13 cellular contexts compared by ENCODE assay signal in the genomic region with DNA sequence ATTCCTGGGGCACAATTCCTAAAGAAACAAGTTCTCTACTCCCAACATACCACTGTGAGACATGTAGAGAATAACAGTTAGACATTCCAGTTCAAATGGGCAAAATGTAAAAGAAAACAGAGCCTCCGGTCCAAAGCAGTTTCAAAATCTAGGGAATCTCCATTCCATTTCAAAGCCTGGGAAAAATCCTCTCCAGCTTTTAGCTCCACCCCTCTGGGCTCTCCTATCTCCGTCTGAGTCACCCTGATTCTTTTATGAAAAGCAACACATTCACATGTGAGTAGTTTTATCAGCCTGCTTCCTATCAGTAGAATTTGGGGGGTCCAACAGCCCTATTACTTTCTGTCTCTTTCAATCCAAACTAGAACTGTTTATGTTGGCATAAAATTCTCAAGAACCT. TPM values are rescaled to one million over a fixed set of nuclear protein-coding genes. Genes with fewer than 3 reads are reported as not detected.
A peak's percentile ranks its signal among the peaks of the same experiment; 100 is the strongest.
DNase-seq lines count a peak whose midpoint lies in the region; ATAC-seq, FAIRE-seq and TF ChIP-seq lines count a peak whose summit lies in the region.
"Had no signal": no experiment of that assay in that cellular context is flagged by ENCODE, and none has a peak within 500 bp of the region (broad histone marks: within the 10 kb centered on the region; RNA-seq: fewer than 3 reads in every experiment).

No MANE protein-coding gene starts in this region.

- intact Hi-C loops in right cardiac atrium (cut with DNase I) = no loop called here
- intact Hi-C loops in cardiac septum (cut with DNase I) = loop anchor here (5.0 kb wide), 2 partner anchors 78 to 193 kb away; a partner anchor contains a TSS
- intact Hi-C loops in K562 (cut with micrococcal nuclease) = loop anchor here (10.0 kb wide), 1 partner anchor 185 kb away; no protein-coding TSS in a partner anchor
- intact Hi-C loops in vagina (cut with DNase I) = no loop called here

- no peak for TF ChIP-seq CTCF in K562 (IDR thresholded peaks at IDR 0.05 in 2 of 3, conservative IDR thresholded peaks at IDR 0.05 in 1 of 3; ENCODE audit: insufficient read depth in 2 of 3, low read depth in 1 of 3, low read length in 3 of 3)
- no peak for TF ChIP-seq CTCF in vagina (IDR thresholded peaks at IDR 0.05)

- ATAC-seq in right cardiac atrium = no peak
- ATAC-seq in K562 = no peak
- ATAC-seq in HG03095 (IDR thresholded peaks at IDR 0.05; ENCODE audit: unreplicated experiment) = no peak

- 25% methylated on average over 2 of the region's 2 CpGs for WGBS in right cardiac atrium
- WGBS in K562 (ENCODE audit: insufficient coverage, low coverage, missing lambda C conversion rate) = 11% methylated on average over 2 of the region's 2 CpGs

- no peak for TF ChIP-seq EP300 in K562 (IDR thresholded peaks at IDR 0.05; ENCODE audit: low read length)

- FAIRE-seq in K562 (lab: Jason Lieb, UNC) = peak; percentile 23

- peak overlapping the region; percentile 18 for H3K4me3 ChIP-seq in right cardiac atrium (ENCODE audit: low read length)
- H3K4me3 ChIP-seq in K562 = no peak overlapping the region
- H3K4me3 ChIP-seq in vagina = no peak overlapping the region
- H3K4me3 ChIP-seq: spleen, tibial nerve had no signal

- H3K27me3 ChIP-seq in right cardiac atrium (ENCODE audit: control insufficient read depth, insufficient read depth) (no peaks in the 10 kb centered on the region), K562 (ENCODE audit: control insufficient read depth in 2 of 2, insufficient read depth in 2 of 2, low read length in 2 of 2) (no peaks in the 10 kb centered on the region), vagina (no peaks in the 10 kb centered on the region)
- H3K27me3 ChIP-seq: spleen, tibial nerve had no signal

- H3K4me2 ChIP-seq in K562 (ENCODE audit: insufficient read depth, low read length) = peak overlapping the region; percentile 55

- CTCF ChIA-PET in K562 (lab: Yijun Ruan, JAX; ENCODE audit: low intra/inter-chr PET ratio) = no interaction called here

- no peak overlapping the region for H2AFZ ChIP-seq in K562 (ENCODE audit: low read depth, low read length)

- H3K36me3 ChIP-seq in K562 (ENCODE audit: control insufficient read depth, insufficient read depth, low read length) = peaks cover 31% of the 10 kb centered on the region
- no peaks in the 10 kb centered on the region for H3K36me3 ChIP-seq in vagina

- no peak for TF ChIP-seq POLR2A in K562 (conservative IDR thresholded peaks at IDR 0.05)
- TF ChIP-seq POLR2A in vagina (IDR thresholded peaks at IDR 0.05) = no peak

- H3K9me3 ChIP-seq in right cardiac atrium (ENCODE audit: control insufficient read depth, low read length) (no peaks in the 10 kb centered on the region), K562 (replicated peaks; ENCODE audit: control insufficient read depth, insufficient read depth, low read depth, low read length) (0 out of 2 replicates have a peak, but pooled peaks cover 3% of the 10 kb centered on the region), vagina (no peaks in the 10 kb centered on the region)

- TF ChIP-seq RAD21 in K562 (CRISPR knock-in tag; conservative IDR thresholded peaks at IDR 0.05 in 1 of 2, IDR thresholded peaks at IDR 0.05 in 1 of 2) = no peak

- DNase-seq in right cardiac atrium = no peak
- DNase-seq in cardiac septum (ENCODE audit: low spot score) = no peak
- peak in 3 of 4 experiments; percentile 18 to 25 (median 21) for DNase-seq in K562 (ENCODE audit: extremely low read depth in 1 of 4, low spot score in 3 of 4)
- peak; percentile 44 for DNase-seq in kidney tubule cell (ENCODE audit: low spot score)
- no peak for DNase-seq in vagina (ENCODE audit: extremely low spot score in 2 of 2)
- DNase-seq in UCSD-AML1 (lab: John Stamatoyannopoulos, UW; ENCODE audit: unreplicated experiment) = no peak
- DNase-seq in NCI-H510A (lab: John Stamatoyannopoulos, UW) = no peak
- DNase-seq: amniotic stem cell; KG1; NK-92 treated with Interleukin-12 subunit alpha and Interleukin-12 subunit beta, amount 100 ng/mL, for 24 hours; spleen had no signal

- H3K4me1 ChIP-seq in right cardiac atrium (ENCODE audit: control insufficient read depth, insufficient read depth, low read length) (peaks cover 10% of the 10 kb centered on the region), K562 (replicated peaks in 1 of 2; ENCODE audit: control insufficient read depth in 2 of 2, insufficient read depth in 2 of 2, low read length in 2 of 2) (peaks cover 7 to 62% of the 10 kb centered on the region in 2 experiments), vagina (peaks cover 80% of the 10 kb centered on the region)

- H3K9ac ChIP-seq in K562 (ENCODE audit: insufficient read depth in 1 of 2, low read depth in 2 of 2, low read length in 2 of 2) = no peak overlapping the region

- peaks cover 9% of the 10 kb centered on the region for H3K9me1 ChIP-seq in K562 (ENCODE audit: control insufficient read depth, insufficient read depth, low read length)

- POLR2A ChIA-PET in K562 (lab: Yijun Ruan, JAX) = interaction anchor here (0.7 to 1.3 kb wide), 3 partner anchors 13 to 141 kb away, joined by 3 read pairs; no protein-coding TSS in a partner anchor

- peaks cover 88% of the 10 kb centered on the region for H3K79me2 ChIP-seq in K562 (ENCODE audit: control insufficient read depth, insufficient read depth, low read length)

- BruUV-seq in K562 (replicated peaks; lab: Mats Ljungman, UMichigan) = no TSS peak

- in situ Hi-C loops in K562 (cut with MboI) = no loop called here

- H4K20me1 ChIP-seq in K562 (replicated peaks; ENCODE audit: control insufficient read depth, insufficient read depth, low read length) = peaks cover 56% of the 10 kb centered on the region

- H3K27ac ChIP-seq in right cardiac atrium (ENCODE audit: low read length) (no peak overlapping the region), K562 (ENCODE audit: extremely low read depth, low read depth, low read length) (peak overlapping the region; percentile 22; the same call in 1 of the 3 replicates), vagina (peak overlapping the region; percentile 37)
- H3K27ac ChIP-seq: spleen, tibial nerve had no signal

TF ChIP-seq in K562, 482 proteins besides CTCF, POLR2A, EP300 and RAD21 (continues in another document):
- no peak for TF ChIP-seq MEIS2 (IDR thresholded peaks at IDR 0.05; ENCODE audit: partially characterized antibody)
- TF ChIP-seq, protein P1, sequence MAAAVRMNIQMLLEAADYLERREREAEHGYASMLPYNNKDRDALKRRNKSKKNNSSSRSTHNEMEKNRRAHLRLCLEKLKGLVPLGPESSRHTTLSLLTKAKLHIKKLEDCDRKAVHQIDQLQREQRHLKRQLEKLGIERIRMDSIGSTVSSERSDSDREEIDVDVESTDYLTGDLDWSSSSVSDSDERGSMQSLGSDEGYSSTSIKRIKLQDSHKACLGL (CRISPR knock-in tag; IDR thresholded peaks at IDR 0.05; ENCODE audit: borderline replicate concordance, poor library complexity, severe bottlenecking) = no peak
- TF ChIP-seq SMARCA4 (IDR thresholded peaks at IDR 0.05) = 0 out of 2 replicates have a peak, but pooled peaks have one; percentile 34
- TF ChIP-seq MYNN (IDR thresholded peaks at IDR 0.05) = no peak
- no peak for TF ChIP-seq MYNN (CRISPR knock-in tag; IDR thresholded peaks at IDR 0.05)
- peak; percentile 96 for TF ChIP-seq ZNF584 (CRISPR knock-in tag; IDR thresholded peaks at IDR 0.05; ENCODE audit: low read depth)
- TF ChIP-seq ARID1B (IDR thresholded peaks at IDR 0.05) = 0 out of 2 replicates have a peak, but pooled peaks have one; percentile 15
- TF ChIP-seq JUND (IDR thresholded peaks at IDR 0.05; ENCODE audit: borderline replicate concordance, low read depth, low read length) = peak; percentile 89
- TF ChIP-seq JUND (tag; IDR thresholded peaks at IDR 0.05; ENCODE audit: borderline replicate concordance, low read depth, low read length) = peak; percentile 77; the same call in 1 of the 3 replicates
- TF ChIP-seq FOXM1 (IDR thresholded peaks at IDR 0.05; ENCODE audit: low read depth) = 0 out of 2 replicates have a peak, but pooled peaks have one; percentile 15
- TF ChIP-seq FOXM1 (CRISPR knock-in tag; IDR thresholded peaks at IDR 0.05; ENCODE audit: low read depth) = no peak
- no peak for TF ChIP-seq ZNF507 (tag; conservative IDR thresholded peaks at IDR 0.05)
- TF ChIP-seq, protein P2, sequence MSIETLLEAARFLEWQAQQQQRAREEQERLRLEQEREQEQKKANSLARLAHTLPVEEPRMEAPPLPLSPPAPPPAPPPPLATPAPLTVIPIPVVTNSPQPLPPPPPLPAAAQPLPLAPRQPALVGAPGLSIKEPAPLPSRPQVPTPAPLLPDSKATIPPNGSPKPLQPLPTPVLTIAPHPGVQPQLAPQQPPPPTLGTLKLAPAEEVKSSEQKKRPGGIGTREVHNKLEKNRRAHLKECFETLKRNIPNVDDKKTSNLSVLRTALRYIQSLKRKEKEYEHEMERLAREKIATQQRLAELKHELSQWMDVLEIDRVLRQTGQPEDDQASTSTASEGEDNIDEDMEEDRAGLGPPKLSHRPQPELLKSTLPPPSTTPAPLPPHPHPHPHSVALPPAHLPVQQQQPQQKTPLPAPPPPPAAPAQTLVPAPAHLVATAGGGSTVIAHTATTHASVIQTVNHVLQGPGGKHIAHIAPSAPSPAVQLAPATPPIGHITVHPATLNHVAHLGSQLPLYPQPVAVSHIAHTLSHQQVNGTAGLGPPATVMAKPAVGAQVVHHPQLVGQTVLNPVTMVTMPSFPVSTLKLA (conservative IDR thresholded peaks at IDR 0.05) = peak in 1 of 2 experiments; percentile 37; a peak in 1 of 4 replicates

RNA-seq across cellular contexts. Expression of a gene that starts 3.7 kb away (rescaled TPM):
- total RNA-seq in right cardiac atrium = 100 to 1,000 TPM; 105 to 118 (median 109) TPM
- 36.8 TPM for polyA plus RNA-seq in right cardiac atrium
- 111 TPM for total RNA-seq in cardiac septum
- 123 and 330 TPM in 2 replicates for total RNA-seq in K562 (2011; cell fraction: chromatin; rRNA removed; ENCODE audit: low replicate concordance)
- 74.4 and 84.6 TPM in 2 replicates for total RNA-seq in K562 (2011; cell fraction: nucleolus; rRNA removed)
- total RNA-seq in K562 (2011; cell fraction: nucleoplasm; rRNA removed) = 187 and 322 TPM in 2 replicates
- total RNA-seq in K562 (2014; rRNA removed) = 81.4 and 88.5 TPM in 2 replicates
- 149 and 152 TPM in 2 replicates for total RNA-seq in K562 (2014; rRNA removed; fragmentation: Illumina TruSeq; extraction: Trizol)
- 141 and 156 TPM in 2 replicates for total RNA-seq in K562 (2015; rRNA removed; fragmentation: Illumina TruSeq; extraction: Trizol)
- 144 and 150 TPM in 2 replicates for total RNA-seq in K562 (2021)
- polyA plus RNA-seq in K562 (2011; rRNA removed) = 103 and 145 TPM in 2 replicates
- 87.8 and 148 TPM in 2 replicates for polyA plus RNA-seq in K562 (2011; cell fraction: cytosol; rRNA removed)
- polyA plus RNA-seq in K562 (2011; cell fraction: nucleus; rRNA removed) = 75.9 and 131 TPM in 2 replicates
- 89.9 and 106 TPM in 2 replicates for polyA plus RNA-seq in K562 (2012)
- 188 and 251 TPM in 2 replicates for polyA plus RNA-seq in K562 (2014; fragmentation: Illumina TruSeq; extraction: Trizol)
- 100 to 1,000 TPM in 1 of 2 experiments, 10 to 100 TPM in 1; 71.0 to 101 TPM for polyA plus RNA-seq in K562 (2014; fragmentation: Nextera tagmentation; extraction: Ambion mirVana)
- 77.0 and 98.4 TPM in 2 replicates for polyA plus RNA-seq in K562 (2014; rRNA removed)
- 231 and 302 TPM in 2 replicates for polyA minus RNA-seq in K562 (2011; rRNA and poly(A)+ RNA removed)
- 105 and 130 TPM in 2 replicates for polyA minus RNA-seq in K562 (2011; cell fraction: cytosol; rRNA and poly(A)+ RNA removed)
- polyA minus RNA-seq in K562 (2011; cell fraction: nucleus; rRNA and poly(A)+ RNA removed) = 58.4 and 139 TPM in 2 replicates
- total RNA-seq in vagina = 70.0 TPM

Comparison
In these comparisons a context has a peak if more than half of its experiments do, and no peak if none do; other contexts are left out.
1. intact Hi-C loops: an anchor here in cardiac septum (5.0 kb wide) and K562 (10.0 kb wide); none called in right cardiac atrium and vagina.
2. DNase-seq: peak in K562 (3 of 4) and kidney tubule cell (single experiment); none in right cardiac atrium (0 of 3), cardiac septum (single experiment), vagina (0 of 2), UCSD-AML1 (single experiment) and NCI-H510A (single experiment).